In the genomic region with DNA sequence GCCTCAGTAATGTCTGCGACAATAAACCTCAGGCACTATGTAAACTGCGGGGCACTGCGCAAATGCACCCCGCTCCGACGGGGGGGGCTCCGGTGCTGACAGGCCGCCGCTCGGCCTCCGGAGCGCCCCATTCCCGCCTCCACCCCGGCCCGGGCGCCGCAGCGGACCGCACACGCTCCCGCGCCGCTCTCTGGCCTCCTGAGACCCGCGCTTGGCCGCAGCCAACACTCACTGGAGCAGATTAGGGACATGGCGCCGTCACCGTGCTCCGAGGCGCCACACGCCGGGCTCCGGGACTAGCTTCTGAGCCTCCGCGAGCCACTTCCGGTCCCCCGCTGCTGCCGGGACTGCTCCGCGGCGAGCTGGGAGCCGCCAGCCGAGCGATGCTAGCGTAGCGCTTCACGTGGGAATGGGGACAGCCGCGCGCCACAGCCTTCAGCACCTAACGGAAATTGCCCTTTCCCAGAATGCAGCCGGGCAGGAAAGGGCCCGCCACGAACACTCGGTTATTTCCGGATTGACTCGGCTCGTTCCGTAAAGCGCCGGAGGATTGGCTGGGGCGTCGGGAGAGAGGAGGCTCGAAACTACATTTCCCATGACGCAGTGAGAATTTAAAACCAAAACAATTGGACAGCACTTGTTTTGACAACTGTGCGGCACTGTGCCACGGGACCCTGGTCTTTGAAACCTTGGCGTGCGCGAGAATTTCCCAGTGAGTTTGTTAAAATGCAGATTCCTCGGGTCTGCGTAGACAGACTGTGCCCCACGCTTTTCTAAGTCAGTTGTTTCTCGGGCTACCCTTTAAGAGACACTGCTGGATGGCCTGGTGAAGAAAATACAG, we compare ENCODE assay signal across 8 cellular contexts. TPM values are rescaled to one million over a fixed set of nuclear protein-coding genes. Genes with fewer than 3 reads are reported as not detected.
DNase-seq lines count a peak whose midpoint lies in the region; ATAC-seq, FAIRE-seq and TF ChIP-seq lines count a peak whose summit lies in the region.

A gene (minus strand): TSS at position 454 of the 841 bp plus-strand sequence. CDS start 203 bp downstream, at position 251.

- peak within 1 kb of the TSS; percentile 79 to 93 (median 80) for H3K4me3 ChIP-seq in keratinocyte (ENCODE audit: control insufficient read depth in 2 of 3, extremely low read depth in 1 of 3, insufficient read depth in 2 of 3, low read depth in 1 of 3, low read length in 3 of 3)

- peak within 1 kb of the TSS; percentile 92 for H3K4me3 Mint-ChIP-seq in central memory CD8-positive, alpha-beta T cell

- DNase-seq in AG08396 (ENCODE audit: low spot score) (peak; percentile 98), NCI-H446 (lab: John Stamatoyannopoulos, UW) (peak; percentile 98), keratinocyte (ENCODE audit: low read depth, low spot score) (peak; percentile 63)
- peak; percentile 98 for DNase-seq in activated CD4-positive, CD25-positive, alpha-beta regulatory T cell treated with anti-CD3 and anti-CD28 coated beads, Interleukin-2, amount 50 U/mL, for 16 hours (ENCODE audit: low read depth, low spot score)
- peak; percentile 99 to 100 for DNase-seq in central memory CD8-positive, alpha-beta T cell (ENCODE audit: low spot score in 2 of 2)
- peak; percentile 97 for DNase-seq in stimulated activated CD4-positive, alpha-beta T cell treated with anti-CD3 and anti-CD28 coated beads, Interleukin-15, amount 100 ng/mL, for 1 hour (ENCODE audit: low read depth in 1 of 2, low spot score in 1 of 2)

- peaks cover 50% of the 10 kb centered on the region for H3K4me1 Mint-ChIP-seq in central memory CD8-positive, alpha-beta T cell

- H3K9me3 Mint-ChIP-seq in central memory CD8-positive, alpha-beta T cell: no peaks in the 10 kb centered on the region

- peak within 1 kb of the TSS; percentile 94 for H3K9ac ChIP-seq in keratinocyte (ENCODE audit: control insufficient read depth, extremely low read depth, insufficient read depth, low read length)

- dilution Hi-C loops in keratinocyte (cut with MboI; ENCODE audit: extremely low pct_ligation_motif_present, low sequenced_read_pairs): no loop called here

- H2AFZ ChIP-seq in keratinocyte (ENCODE audit: control insufficient read depth, low read length): peak within 1 kb of the TSS; percentile 70

- H3K27me3 ChIP-seq in keratinocyte (ENCODE audit: control insufficient read depth, extremely low read depth, insufficient read depth, low read length): no peaks in the 10 kb centered on the region

- H3K36me3 Mint-ChIP-seq in central memory CD8-positive, alpha-beta T cell (ENCODE audit: insufficient read depth): peaks cover 18% of the 10 kb centered on the region

- H3K9me1 ChIP-seq in keratinocyte (ENCODE audit: control insufficient read depth, extremely low read depth, insufficient read depth, low read length): no peaks in the 10 kb centered on the region

- peak within 1 kb of the TSS; percentile 93 for H3K27ac ChIP-seq in keratinocyte (ENCODE audit: control insufficient read depth, insufficient read depth, low read length)

- H3K36me3 ChIP-seq in keratinocyte (ENCODE audit: control insufficient read depth in 2 of 2, extremely low read depth in 1 of 2, insufficient read depth in 2 of 2, low read length in 2 of 2): peaks cover 6 to 20% of the 10 kb centered on the region in 2 experiments

- H3K27me3 Mint-ChIP-seq in central memory CD8-positive, alpha-beta T cell: no peaks in the 10 kb centered on the region

- FAIRE-seq in keratinocyte (lab: Jason Lieb, UNC): peak; percentile 13

- H4K20me1 ChIP-seq in keratinocyte (ENCODE audit: control insufficient read depth, extremely low read depth, insufficient read depth, low read length): peaks cover 10% of the 10 kb centered on the region

- peaks cover 11% of the 10 kb centered on the region for H3K4me1 ChIP-seq in keratinocyte (ENCODE audit: control insufficient read depth, extremely low read depth, insufficient read depth, low read length)

- ATAC-seq in GM19023 (IDR thresholded peaks at IDR 0.05; ENCODE audit: unreplicated experiment) (peak; percentile 77), HG03342 (IDR thresholded peaks at IDR 0.05; ENCODE audit: unreplicated experiment) (peak; percentile 68)
- peak; percentile 91 for ATAC-seq in central memory CD8-positive, alpha-beta T cell (replicated peaks; ENCODE audit: extremely low read depth, poor library complexity, severe bottlenecking)

- peak within 1 kb of the TSS; percentile 91 for H3K27ac Mint-ChIP-seq in central memory CD8-positive, alpha-beta T cell (ENCODE audit: low read depth)

- no peak for TF ChIP-seq CTCF in keratinocyte (optimal IDR thresholded peaks at IDR 0.05 in 1 of 3, IDR thresholded peaks at IDR 0.05 in 1 of 3, conservative IDR thresholded peaks at IDR 0.05 in 1 of 3; ENCODE audit: extremely low read depth in 1 of 3, insufficient read depth in 2 of 3, low read length in 3 of 3)

- peaks cover 39% of the 10 kb centered on the region for H3K79me2 ChIP-seq in keratinocyte (ENCODE audit: control insufficient read depth, insufficient read depth, low read length)

- no peaks in the 10 kb centered on the region for H3K9me3 ChIP-seq in keratinocyte (ENCODE audit: control insufficient read depth, low read depth, low read length)

- H3K4me2 ChIP-seq in keratinocyte (ENCODE audit: control insufficient read depth, extremely low read depth, insufficient read depth, low read depth, low read length): peak within 1 kb of the TSS; percentile 87

RNA-seq across cellular contexts. Expression of the gene that starts here (rescaled TPM):
- polyA plus RNA-seq in keratinocyte: 16.9 to 67.7 TPM (median 35.4 TPM) in 3 replicates
- 59.7 TPM for polyA plus RNA-seq in keratinocyte (2011; ENCODE audit: low read depth)
- 24.2 and 32.7 TPM in 2 replicates for polyA plus RNA-seq in keratinocyte (2011; cell fraction: cytosol; rRNA removed)
- 43.1 and 51.4 TPM in 2 replicates for polyA plus RNA-seq in keratinocyte (2011; cell fraction: nucleus; rRNA removed)
- polyA plus RNA-seq in keratinocyte (2012; ENCODE audit: low replicate concordance): 60.5 and 80.0 TPM in 2 replicates
- polyA minus RNA-seq in keratinocyte: 17.2 to 109 TPM (median 31.9 TPM) in 3 replicates
- 36.4 TPM for polyA minus RNA-seq in keratinocyte (2011; cell fraction: cytosol; rRNA and poly(A)+ RNA removed)
- 22.9 and 24.7 TPM in 2 replicates for polyA minus RNA-seq in keratinocyte (2011; cell fraction: nucleus; rRNA and poly(A)+ RNA removed)

Comparison
In these comparisons a context has a peak if more than half of its experiments do, and no peak if none do; other contexts are left out.
1. Peak in every context shown above with its lines: DNase-seq, ATAC-seq, H3K4me3 ChIP-seq and H3K27ac ChIP-seq.